ENCODE assay signal across 8 cellular contexts in genomic region chr1:1615256-1616044, GRCh38. TPM values are rescaled to one million over a fixed set of nuclear protein-coding genes. Genes with fewer than 3 reads are reported as not detected.
DNase-seq lines count a peak whose midpoint lies in the region; ATAC-seq and TF ChIP-seq lines count a peak whose summit lies in the region.

Gene MIB2, plus strand, starts transcription at chr1:1615500. Its CDS starts 7,953 bp downstream, at chr1:1623453.

- CTCF ChIA-PET in Panc1 (lab: Charles Lee) = no interaction called here

- H3K27me3 Mint-ChIP-seq in activated T-cell treated with anti-CD3 and anti-CD28 coated beads, Interleukin-2, amount 50 U/mL, for 4 hours (ENCODE audit: low read depth) = no peaks in the 10 kb centered on the region

- H3K4me1 ChIP-seq in Panc1 (ENCODE audit: control insufficient read depth, insufficient read depth, low read length) (peaks cover 20% of the 10 kb centered on the region), muscle layer of colon (ENCODE audit: insufficient read depth, low read length) (peaks cover 27% of the 10 kb centered on the region)

- H3K9me3 Mint-ChIP-seq in activated T-cell treated with anti-CD3 and anti-CD28 coated beads, Interleukin-2, amount 50 U/mL, for 4 hours = no peaks in the 10 kb centered on the region

- H3K4me3 Mint-ChIP-seq in activated T-cell treated with anti-CD3 and anti-CD28 coated beads, Interleukin-2, amount 50 U/mL, for 4 hours = peak within 1 kb of the TSS; percentile 93

- no TSS peak for BruUV-seq in Panc1 (replicated peaks; lab: Mats Ljungman, UMichigan)

- in situ Hi-C loops in KBM-7 (cut with MboI; ENCODE audit: low pct_unique_long_range_greater_than_20kb, low sequenced_read_pairs) (no loop called here), Panc1 (cut with HindIII; ENCODE audit: low pct_unique_long_range_greater_than_20kb, low sequenced_read_pairs) (no loop called here)

- H3K36me3 ChIP-seq in Panc1 (ENCODE audit: control insufficient read depth, insufficient read depth, low read length) (no peaks in the 10 kb centered on the region), muscle layer of colon (ENCODE audit: insufficient read depth, low read length) (peaks cover 9% of the 10 kb centered on the region)

- POLR2A ChIA-PET in Panc1 (lab: Charles Lee) = no interaction called here

- H3K27ac ChIP-seq in Panc1 (ENCODE audit: low read length) (peak within 1 kb of the TSS; percentile 83), muscle layer of colon (ENCODE audit: low read depth, low read length) (peak within 1 kb of the TSS; percentile 99)

- ATAC-seq in GM21717 (IDR thresholded peaks at IDR 0.05; ENCODE audit: unreplicated experiment) (peak; percentile 76), Panc1 (peak; percentile 94), esophagus mucosa (peak; percentile 93)
- peak; percentile 89 for ATAC-seq in activated T-cell treated with anti-CD3 and anti-CD28 coated beads, Interleukin-2, amount 50 U/mL, for 4 hours

- peaks cover 33% of the 10 kb centered on the region for H3K4me1 Mint-ChIP-seq in activated T-cell treated with anti-CD3 and anti-CD28 coated beads, Interleukin-2, amount 50 U/mL, for 4 hours (ENCODE audit: low read depth)

- H3K9ac ChIP-seq in muscle layer of colon (ENCODE audit: low read length) = peak within 1 kb of the TSS; percentile 71

- H3K36me3 Mint-ChIP-seq in activated T-cell treated with anti-CD3 and anti-CD28 coated beads, Interleukin-2, amount 50 U/mL, for 4 hours (ENCODE audit: insufficient read depth) = peaks cover 3% of the 10 kb centered on the region

- TF ChIP-seq CTCF in Panc1 (IDR thresholded peaks at IDR 0.05) = no peak

- DNase-seq in DMS53 treated with DMSO at 0.1 percent for 48 hours (lab: John Stamatoyannopoulos, UW; ENCODE audit: unreplicated experiment) (peak; percentile 95), KBM-7 (peak; percentile 94), Panc1 (ENCODE audit: low read depth, low spot score) (peak; percentile 65)
- peak; percentile 98 for DNase-seq in activated T-cell treated with anti-CD3 and anti-CD28 coated beads, Interleukin-2, amount 50 U/mL, for 4 hours
- peak; percentile 92 for DNase-seq in stimulated activated CD8-positive, alpha-beta memory T cell treated with anti-CD3 and anti-CD28 coated beads, Interleukin-7, amount 100 ng/mL, for 24 hours (ENCODE audit: low read depth)

- intact Hi-C loops in Panc1 (cut with micrococcal nuclease; ENCODE audit: unreplicated experiment) = no loop called here

- H3K27me3 ChIP-seq in Panc1 (ENCODE audit: control insufficient read depth, insufficient read depth, low read length) (no peaks in the 10 kb centered on the region), muscle layer of colon (ENCODE audit: control insufficient read depth in 1 of 2, insufficient read depth in 2 of 2, low read length in 2 of 2) (no peaks in the 10 kb centered on the region)

- no peaks in the 10 kb centered on the region for H3K9me3 ChIP-seq in Panc1 (ENCODE audit: control insufficient read depth, insufficient read depth, low read depth, low read length)
- no peaks in the 10 kb centered on the region for H3K9me3 ChIP-seq in muscle layer of colon (ENCODE audit: low read length)

- H3K4me3 ChIP-seq in Panc1 (ENCODE audit: low read depth in 2 of 2, low read length in 2 of 2) (peak within 1 kb of the TSS; percentile 73 to 87), muscle layer of colon (ENCODE audit: low read depth in 1 of 2, low read length in 2 of 2) (peak within 1 kb of the TSS; percentile 46 to 91)

RNA-seq across cellular contexts. Expression of gene MIB2, which starts in this region (rescaled TPM):
- total RNA-seq in Panc1 (2021; ENCODE audit: unreplicated experiment) (74.5 TPM), esophagus mucosa (87.5 TPM)
- polyA plus RNA-seq in Panc1 (2012; ENCODE audit: insufficient read length) = 92.4 TPM
- total RNA-seq in activated T-cell treated with anti-CD3 and anti-CD28 coated beads, Interleukin-2, amount 50 U/mL, for 4 hours = 10 to 100 TPM; 37.4 to 40.3 (median 37.7) TPM

Comparison
In these comparisons a context has a peak if more than half of its experiments do, and no peak if none do; other contexts are left out.
1. Peak in every context shown above with its lines: DNase-seq, ATAC-seq, H3K4me3 ChIP-seq and H3K27ac ChIP-seq.